In genomic region chr19:5931251-5931650, GRCh38 we compare ENCODE assay signal across 18 cellular contexts.
"Had no signal": no experiment of that assay in that cellular context is flagged by ENCODE, and none has a peak within 500 bp of the region (broad histone marks: within the 10 kb centered on the region; RNA-seq: fewer than 3 reads in every experiment).

No MANE protein-coding gene starts in this region.

- H3K27ac ChIP-seq: colonic mucosa, ovary, skin epidermis, upper lobe of left lung, uterus had no signal

- H3K4me3 ChIP-seq: colonic mucosa, heart left ventricle, ovary, skin epidermis, upper lobe of left lung, uterus had no signal

- ATAC-seq: heart left ventricle; left colon; naive thymus-derived CD8-positive, alpha-beta T cell; sciatic nerve; stimulated activated naive B cell treated with anti-CD40 and anti-IgM and Interleukin-4, amounts not matched to agents 10 μg/mL and 1 μg/mL and 100 μg/mL, for 72 hours; stimulated activated naive CD8-positive, alpha-beta T cell treated with anti-CD3 and anti-CD28 coated beads, Interleukin-15, amount 100 ng/mL, for 72 hours had no signal

- DNase-seq: cerebellar nuclear complex; colonic mucosa; effector CD8-positive, alpha-beta T cell; heart left ventricle; left colon; mammary epithelial cell; naive thymus-derived CD8-positive, alpha-beta T cell; ovary; stimulated activated CD4-positive, alpha-beta T cell treated with anti-CD3 and anti-CD28 coated beads, Interleukin-2, amount 100 ng/mL, for 24 hours; stimulated activated CD4-positive, alpha-beta T cell treated with anti-CD3 and anti-CD28 coated beads, Interleukin-4, amount 100 ng/mL, for 4 hours; stimulated activated naive B cell treated with anti-CD40 and anti-IgM and Interleukin-4, amounts not matched to agents 10 μg/mL and 1 μg/mL and 100 μg/mL, for 72 hours; stimulated activated naive CD8-positive, alpha-beta T cell treated with anti-CD3 and anti-CD28 coated beads, Interleukin-15, amount 100 ng/mL, for 72 hours; substantia nigra; upper lobe of left lung; uterus had no signal

- H3K36me3 ChIP-seq: colonic mucosa, ovary, uterus had no signal

- FAIRE-seq: frontal cortex had no signal

- H3K9me3 ChIP-seq: colonic mucosa, heart left ventricle, ovary, upper lobe of left lung, uterus had no signal

- H3K4me1 ChIP-seq: colonic mucosa had no signal

- H3K27me3 ChIP-seq: colonic mucosa, heart left ventricle, ovary, upper lobe of left lung, uterus had no signal
